8 cellular contexts compared by ENCODE assay signal in the genomic region with DNA sequence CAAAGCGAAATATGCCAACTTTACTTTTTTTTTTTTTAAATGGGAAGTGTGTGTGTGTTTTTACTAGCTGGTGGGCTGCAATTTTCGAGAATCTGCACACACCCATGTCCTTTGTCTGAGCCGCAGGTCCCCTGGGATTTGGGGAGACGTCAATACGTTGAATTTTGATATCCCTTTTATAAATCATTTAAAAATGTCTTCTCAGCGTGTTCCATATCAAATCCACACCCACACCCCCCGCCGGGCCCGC. TPM values are rescaled to one million over a fixed set of nuclear protein-coding genes. Genes with fewer than 3 reads are reported as not detected.
DNase-seq lines count a peak whose midpoint lies in the region; ATAC-seq and TF ChIP-seq lines count a peak whose summit lies in the region.

No MANE protein-coding gene starts in this region.

- CTCF ChIA-PET in CD8-positive, alpha-beta T cell (lab: Charles Lee): interaction anchor here (1.8 kb wide), 1 partner anchor 19 kb away, joined by 9 read pairs; the partner anchor contains the start of gene LUC7L2
- CTCF ChIA-PET in mammary epithelial cell (lab: Charles Lee; ENCODE audit: low non-redundant PET): interaction anchor here (0.6 kb wide), 1 partner anchor 20 kb away, joined by 3 read pairs; no protein-coding TSS in a partner anchor

- H3K9me3 Mint-ChIP-seq in CD8-positive, alpha-beta T cell: no peaks in the 10 kb centered on the region
- peaks cover 6% of the 10 kb centered on the region for H3K9me3 Mint-ChIP-seq in mesothelial cell of epicardium

- H3K9me3 ChIP-seq in CD8-positive, alpha-beta T cell (ENCODE audit: low read length): no peaks in the 10 kb centered on the region
- H3K9me3 ChIP-seq in mammary epithelial cell (replicated peaks; ENCODE audit: insufficient read depth, low read length): peaks cover 4% of the 10 kb centered on the region

- peak overlapping the region; percentile 94 for H3K27ac ChIP-seq in CD8-positive, alpha-beta T cell (ENCODE audit: low read depth, low read length)
- H3K27ac ChIP-seq in KMS-11: peak overlapping the region; percentile 95
- H3K27ac ChIP-seq in mammary epithelial cell (ENCODE audit: insufficient read depth, low read depth, low read length): peak overlapping the region; percentile 99

- H3K79me2 ChIP-seq in KMS-11 (ENCODE audit: insufficient read depth, low read depth): peaks cover 20% of the 10 kb centered on the region
- peaks cover 24% of the 10 kb centered on the region for H3K79me2 ChIP-seq in mammary epithelial cell (ENCODE audit: insufficient read depth, low read length)

- no peak for ATAC-seq in CD8-positive, alpha-beta T cell
- ATAC-seq in HG03175 (IDR thresholded peaks at IDR 0.05; ENCODE audit: unreplicated experiment): no peak
- no peak for ATAC-seq in HG02870 (IDR thresholded peaks at IDR 0.05; ENCODE audit: unreplicated experiment)

- H3K27me3 ChIP-seq in CD8-positive, alpha-beta T cell (ENCODE audit: insufficient read depth, low read length): no peaks in the 10 kb centered on the region
- H3K27me3 ChIP-seq in KMS-11 (ENCODE audit: insufficient read depth, low read depth) (no peaks in the 10 kb centered on the region), mammary epithelial cell (ENCODE audit: insufficient read depth, low read length) (no peaks in the 10 kb centered on the region)

- dilution Hi-C loops in mammary epithelial cell (cut with HindIII; ENCODE audit: low sequenced_read_pairs): no loop called here

- intact Hi-C loops in CD8-positive, alpha-beta T cell (cut with DNase I, micrococcal nuclease): loop anchor here (1.0 to 10.0 kb wide), 14 partner anchors 19 to 1674 kb away; partner anchors contain the start of genes ADCK2 (in 2 of the 2), LUC7L2 (in 2 of the 2), UBN2 (in 2 of the 2) and BRAF (in 1 of the 2)
- intact Hi-C loops in mammary epithelial cell (cut with micrococcal nuclease): loop anchor here (1.0 kb wide), 3 partner anchors 19 to 231 kb away; partner anchors contain the start of genes LUC7L2 and ZC3HAV1

- in situ Hi-C loops in mammary epithelial cell (cut with MboI; ENCODE audit: low sequenced_read_pairs in 2 of 2): no loop called here

- peak in 1 of 7 experiments; percentile 91 for DNase-seq in CD8-positive, alpha-beta T cell
- DNase-seq in mammary epithelial cell: no peak
- no peak for DNase-seq in mesothelial cell of epicardium (ENCODE audit: low spot score in 2 of 2, unreplicated experiment in 2 of 2)
- DNase-seq in globus pallidus (ENCODE audit: low spot score): no peak
- DNase-seq in KG1 (lab: John Stamatoyannopoulos, UW): no peak

- peak overlapping the region; percentile 98 for H3K4me3 Mint-ChIP-seq in CD8-positive, alpha-beta T cell
- peak overlapping the region; percentile 88 for H3K4me3 Mint-ChIP-seq in mesothelial cell of epicardium

- WGBS in mammary epithelial cell (ENCODE audit: low coverage, missing lambda C conversion rate): 3% methylated on average over 9 of the region's 9 CpGs

- H3K36me3 ChIP-seq in CD8-positive, alpha-beta T cell (ENCODE audit: insufficient read depth, low read length): no peaks in the 10 kb centered on the region
- no peaks in the 10 kb centered on the region for H3K36me3 ChIP-seq in KMS-11 (ENCODE audit: insufficient read depth)
- no peaks in the 10 kb centered on the region for H3K36me3 ChIP-seq in mammary epithelial cell (ENCODE audit: insufficient read depth, low read length)

- no peaks in the 10 kb centered on the region for H4K20me1 ChIP-seq in KMS-11 (ENCODE audit: insufficient read depth)
- no peaks in the 10 kb centered on the region for H4K20me1 ChIP-seq in mammary epithelial cell (ENCODE audit: insufficient read depth, low read length)

- H3K36me3 Mint-ChIP-seq in CD8-positive, alpha-beta T cell: peaks cover 24% of the 10 kb centered on the region
- peaks cover 6% of the 10 kb centered on the region for H3K36me3 Mint-ChIP-seq in mesothelial cell of epicardium

- peaks cover 13% of the 10 kb centered on the region for H3K4me1 ChIP-seq in CD8-positive, alpha-beta T cell (ENCODE audit: insufficient read depth, low read length)
- peaks cover 12% of the 10 kb centered on the region for H3K4me1 ChIP-seq in KMS-11 (ENCODE audit: low read depth, poor library complexity, severe bottlenecking)
- peaks cover 7% of the 10 kb centered on the region for H3K4me1 ChIP-seq in mammary epithelial cell (ENCODE audit: insufficient read depth, low read length)

- H3K4me1 Mint-ChIP-seq in CD8-positive, alpha-beta T cell (ENCODE audit: low read depth): peaks cover 34% of the 10 kb centered on the region
- H3K4me1 Mint-ChIP-seq in mesothelial cell of epicardium: peaks cover 11% of the 10 kb centered on the region

- peak overlapping the region; percentile 90 for H3K4me2 ChIP-seq in KMS-11
- H3K4me2 ChIP-seq in mammary epithelial cell (ENCODE audit: insufficient read depth, low read depth, low read length): peak overlapping the region; percentile 93

- H3K9ac ChIP-seq in KMS-11 (peak overlapping the region; percentile 96), mammary epithelial cell (ENCODE audit: insufficient read depth, low read length) (peak overlapping the region; percentile 97)

- H3K4me3 ChIP-seq in CD8-positive, alpha-beta T cell (ENCODE audit: low read depth, low read length): peak overlapping the region; percentile 69
- H3K4me3 ChIP-seq in KMS-11 (IDR thresholded peaks at IDR 0.05; ENCODE audit: insufficient read depth, low read depth, low read length) (peak overlapping the region; percentile 4), mammary epithelial cell (replicated peaks in 1 of 3; ENCODE audit: insufficient read depth in 1 of 3, low read depth in 2 of 3, low read length in 3 of 3) (peak overlapping the region; percentile 73 to 90 (median 87))

- TF ChIP-seq CTCF in CD8-positive, alpha-beta T cell (IDR thresholded peaks at IDR 0.05): no peak
- TF ChIP-seq CTCF in KMS-11 (conservative IDR thresholded peaks at IDR 0.05; ENCODE audit: low read depth, low read length) (no peak), mammary epithelial cell (conservative IDR thresholded peaks at IDR 0.05 in 1 of 2, IDR thresholded peaks at IDR 0.05 in 1 of 2; ENCODE audit: extremely low read depth in 1 of 2, insufficient read depth in 1 of 2, low read depth in 1 of 2, low read length in 2 of 2) (no peak), mesothelial cell of epicardium (IDR thresholded peaks at IDR 0.05; ENCODE audit: unreplicated experiment) (no peak)

- POLR2A ChIA-PET in CD8-positive, alpha-beta T cell (lab: Charles Lee): interaction anchor here (1.1 to 3.8 kb wide), 4 partner anchors 14 to 207 kb away, joined by 4 to 37 read pairs (median 6); partner anchors contain the start of gene LUC7L2

- BruUV-seq in mammary epithelial cell (replicated peaks; lab: Mats Ljungman, UMichigan): TSS peak; percentile 95

- H3K27me3 Mint-ChIP-seq in CD8-positive, alpha-beta T cell (ENCODE audit: low read depth): peaks cover 2% of the 10 kb centered on the region
- peaks cover 6% of the 10 kb centered on the region for H3K27me3 Mint-ChIP-seq in mesothelial cell of epicardium (ENCODE audit: low read depth)

- peak overlapping the region; percentile 76 for H2AFZ ChIP-seq in KMS-11 (ENCODE audit: low read depth)
- H2AFZ ChIP-seq in mammary epithelial cell (ENCODE audit: low read depth, low read length): peak overlapping the region; percentile 98

- peak overlapping the region; percentile 100 for H3K27ac Mint-ChIP-seq in CD8-positive, alpha-beta T cell
- peak overlapping the region; percentile 100 for H3K27ac Mint-ChIP-seq in mesothelial cell of epicardium

RNA-seq across cellular contexts. Expression of gene FMC1, which starts 0.4 kb away (rescaled TPM):
- total RNA-seq in CD8-positive, alpha-beta T cell: 1 to 10 TPM; 1.2 to 3.0 TPM
- total RNA-seq in mammary epithelial cell (1 to 10 TPM; 6.2 to 7.1 TPM), mesothelial cell of epicardium (10.4 to 14.7 TPM (median 10.7 TPM) in 3 replicates)
- 7.3 TPM for polyA plus RNA-seq in mammary epithelial cell
- polyA minus RNA-seq in mammary epithelial cell: not detected

RNA-seq across cellular contexts. Expression of gene LUC7L2, which starts 19.0 kb away (rescaled TPM):
- total RNA-seq in CD8-positive, alpha-beta T cell: 100 to 1,000 TPM; 171 to 192 TPM
- total RNA-seq in mammary epithelial cell (100 to 1,000 TPM in 1 of 2 donors, 10 to 100 TPM in 1; 44.0 to 110 TPM), mesothelial cell of epicardium (137 to 145 TPM (median 142 TPM) in 3 replicates)
- polyA plus RNA-seq in mammary epithelial cell: 31.6 TPM
- 32.4 TPM for polyA minus RNA-seq in mammary epithelial cell

Comparison
In these comparisons a context has a peak if more than half of its experiments do, and no peak if none do; other contexts are left out.
1. H3K4me3 ChIP-seq: peak in every context shown above with its lines; median percentile 87 in mammary epithelial cell; 69 in CD8-positive, alpha-beta T cell; 4 in KMS-11.